In the genomic region with DNA sequence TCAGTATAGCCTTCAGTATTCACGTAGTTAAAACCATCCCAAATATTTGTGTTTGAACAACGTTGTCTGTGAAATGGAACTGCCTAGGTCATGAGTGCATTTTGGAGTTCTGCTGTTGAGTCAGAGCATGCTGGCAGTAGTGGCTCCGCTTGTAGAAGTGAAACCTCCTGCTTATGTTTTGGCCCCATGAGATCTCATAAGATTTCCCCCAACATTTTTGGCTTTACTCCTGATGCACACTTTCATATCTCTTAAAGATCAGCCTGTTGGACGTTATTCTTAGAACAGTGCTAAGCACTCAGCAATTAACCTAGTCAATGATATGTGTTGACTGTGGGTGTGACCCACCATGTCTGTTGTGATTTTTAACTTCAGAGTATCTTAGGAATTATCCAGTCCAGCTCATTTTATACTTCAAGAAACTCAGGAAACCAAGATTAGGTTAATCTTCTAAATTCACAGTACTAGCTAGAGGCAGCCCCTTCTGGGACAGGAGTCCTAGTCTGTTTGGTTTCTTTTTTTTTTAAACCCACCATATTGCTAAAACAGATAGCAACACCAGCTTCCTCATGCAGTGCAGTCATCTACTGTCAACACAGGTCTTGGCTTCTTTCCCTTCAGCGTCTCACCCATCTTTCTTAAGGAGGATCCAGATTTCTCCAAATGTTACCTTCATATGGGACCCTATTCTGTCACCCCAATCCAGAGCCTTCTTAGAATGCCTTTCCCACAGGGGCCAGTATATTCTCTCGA, we compare ENCODE assay signal across 9 cellular contexts. TPM values are rescaled to one million over a fixed set of nuclear protein-coding genes. Genes with fewer than 3 reads are reported as not detected.
DNase-seq lines count a peak whose midpoint lies in the region; ATAC-seq and TF ChIP-seq lines count a peak whose summit lies in the region.
"Had no signal": no experiment of that assay in that cellular context is flagged by ENCODE, and none has a peak within 500 bp of the region (broad histone marks: within the 10 kb centered on the region; RNA-seq: fewer than 3 reads in every experiment).

No MANE protein-coding gene starts in this region.

- TF ChIP-seq CTCF in GM10266 (IDR thresholded peaks at IDR 0.05; ENCODE audit: control insufficient read depth, insufficient read depth, low read depth, missing control alignments) (no peak), foreskin keratinocyte (conservative IDR thresholded peaks at IDR 0.05) (no peak)

- H3K27me3 ChIP-seq in foreskin keratinocyte, result no peaks in the 10 kb centered on the region

- no peak overlapping the region for H3K27ac ChIP-seq in foreskin keratinocyte

- peak; percentile 53 for DNase-seq in GM10266 (ENCODE audit: extremely low spot score)
- DNase-seq in foreskin keratinocyte, result no peak
- DNase-seq in COLO829 (ENCODE audit: low spot score), result no peak
- DNase-seq in stimulated activated CD8-positive, alpha-beta memory T cell treated with anti-CD3 and anti-CD28 coated beads, Interleukin-4, amount 100 ng/mL, for 48 hours, result no peak
- DNase-seq in NCI-H1930 (lab: John Stamatoyannopoulos, UW), result no peak
- DNase-seq in NCI-H2107 (lab: John Stamatoyannopoulos, UW), result no peak
- DNase-seq: glutamatergic neuron had no signal

- H3K4me1 ChIP-seq in foreskin keratinocyte, result no peaks in the 10 kb centered on the region

- ATAC-seq in GM19467 (IDR thresholded peaks at IDR 0.05; ENCODE audit: unreplicated experiment), result peak; percentile 95
- peak; percentile 95 for ATAC-seq in HG03432 (IDR thresholded peaks at IDR 0.05; ENCODE audit: unreplicated experiment)
- ATAC-seq in foreskin keratinocyte, result peak; percentile 23

RNA-seq across cellular contexts. Expression of a gene that starts 26.2 kb away (rescaled TPM):
- total RNA-seq in foreskin keratinocyte, result 21.9 and 23.7 TPM in 2 replicates
- polyA plus RNA-seq in foreskin keratinocyte, result 5.1 and 5.9 TPM in 2 replicates

Comparison
In these comparisons a context has a peak if more than half of its experiments do, and no peak if none do; other contexts are left out.
1. ATAC-seq: peak in every context shown above with its lines; median percentile 95 in GM19467; 95 in HG03432; 23 in foreskin keratinocyte.